In the genomic region with DNA sequence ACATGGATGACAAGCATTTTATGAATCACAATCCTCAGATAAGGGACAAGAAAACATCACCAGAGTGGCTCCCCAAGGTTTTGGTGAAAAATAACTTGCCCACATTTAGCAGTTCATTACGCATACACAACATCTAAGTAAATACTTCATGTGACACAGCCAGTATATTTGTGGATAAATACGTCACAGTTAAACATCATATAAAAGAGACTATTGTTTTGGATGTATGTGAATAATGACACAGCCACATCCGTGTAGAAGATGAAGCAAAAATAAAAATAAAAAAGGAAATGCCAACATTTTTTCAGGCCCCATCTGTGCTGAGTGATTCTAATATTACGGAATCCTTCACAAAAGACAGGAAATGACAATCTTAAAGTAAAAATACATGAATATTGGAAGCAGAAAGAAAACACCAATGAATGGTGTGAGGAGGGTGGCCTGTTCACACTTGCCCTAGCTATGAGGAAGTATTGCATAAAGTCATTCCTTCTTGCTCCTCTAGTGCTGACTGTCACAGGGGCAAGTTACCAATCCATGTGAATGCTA, we compare ENCODE assay signal across 13 cellular contexts.
A peak's percentile ranks its signal among the peaks of the same experiment; 100 is the strongest.
DNase-seq lines count a peak whose midpoint lies in the region; ATAC-seq and TF ChIP-seq lines count a peak whose summit lies in the region.
"Had no signal": no experiment of that assay in that cellular context is flagged by ENCODE, and none has a peak within 500 bp of the region (broad histone marks: within the 10 kb centered on the region; RNA-seq: fewer than 3 reads in every experiment).

No MANE protein-coding gene starts in this region.

- no peaks in the 10 kb centered on the region for H3K79me2 ChIP-seq in smooth muscle cell (ENCODE audit: low read depth)

- H3K36me3 Mint-ChIP-seq in activated T-cell treated with anti-CD3 and anti-CD28 coated beads, Interleukin-2, amount 50 U/mL, for 72 hours (ENCODE audit: insufficient read depth in 2 of 2): peaks cover 3% of the 10 kb centered on the region in 2 donors
- H3K36me3 Mint-ChIP-seq in activated CD4-positive, alpha-beta memory T cell treated with anti-CD3 and anti-CD28 coated beads for 36 hours: no peaks in the 10 kb centered on the region

- no peak for TF ChIP-seq CTCF in smooth muscle cell (IDR thresholded peaks at IDR 0.05; ENCODE audit: borderline replicate concordance, insufficient read depth, poor library complexity, severe bottlenecking)
- no peak for TF ChIP-seq CTCF in body of pancreas (IDR thresholded peaks at IDR 0.05)

- peaks cover 3% of the 10 kb centered on the region for H3K4me1 ChIP-seq in smooth muscle cell (ENCODE audit: low read depth)
- H3K4me1 ChIP-seq in body of pancreas: peaks cover 14% of the 10 kb centered on the region

- H3K27ac ChIP-seq in smooth muscle cell (ENCODE audit: low read depth) (peak overlapping the region; percentile 78), body of pancreas (no peak overlapping the region)

- no peaks in the 10 kb centered on the region for H4K20me1 ChIP-seq in smooth muscle cell (ENCODE audit: low read depth)

- no peak overlapping the region for H3K4me3 Mint-ChIP-seq in activated T-cell treated with anti-CD3 and anti-CD28 coated beads, Interleukin-2, amount 50 U/mL, for 72 hours
- no peak overlapping the region for H3K4me3 Mint-ChIP-seq in activated CD4-positive, alpha-beta memory T cell treated with anti-CD3 and anti-CD28 coated beads for 36 hours
- H3K4me3 Mint-ChIP-seq: T-helper 17 cell had no signal

- H2AFZ ChIP-seq in smooth muscle cell (ENCODE audit: low read depth): no peak overlapping the region

- peak; percentile 9 for DNase-seq in GM04503 (ENCODE audit: low read depth)
- DNase-seq in SK-MEL-5 (ENCODE audit: low read depth, low spot score): peak; percentile 96
- DNase-seq in fibroblast of gingiva (ENCODE audit: low read depth): peak; percentile 4
- DNase-seq in smooth muscle cell (lab: John Stamatoyannopoulos, UW; ENCODE audit: unreplicated experiment): no peak
- DNase-seq in NOMO-1 treated with dmso at 0.1 percent for 144 hours (lab: John Stamatoyannopoulos, UW; ENCODE audit: unreplicated experiment): no peak
- no peak for DNase-seq in activated T-cell treated with anti-CD3 and anti-CD28 coated beads, Interleukin-2, amount 50 U/mL, for 72 hours
- DNase-seq in body of pancreas: no peak
- DNase-seq in activated CD4-positive, alpha-beta memory T cell treated with anti-CD3 and anti-CD28 coated beads for 36 hours: no peak
- DNase-seq: KG1, left ventricle myocardium superior, NCI-H524 treated with DMSO at 0.1 percent for 48 hours, right cardiac atrium, T-helper 17 cell had no signal

- POLR2A ChIA-PET in activated CD4-positive, alpha-beta memory T cell treated with anti-CD3 and anti-CD28 coated beads for 36 hours (lab: Charles Lee): no interaction called here

- H3K27me3 ChIP-seq in smooth muscle cell (ENCODE audit: low read depth) (no peaks in the 10 kb centered on the region), body of pancreas (no peaks in the 10 kb centered on the region)

- H3K9me3 ChIP-seq in smooth muscle cell (replicated peaks; ENCODE audit: low read depth): no peaks in the 10 kb centered on the region
- no peaks in the 10 kb centered on the region for H3K9me3 ChIP-seq in body of pancreas

- H3K27ac Mint-ChIP-seq in activated T-cell treated with anti-CD3 and anti-CD28 coated beads, Interleukin-2, amount 50 U/mL, for 72 hours: no peak overlapping the region
- no peak overlapping the region for H3K27ac Mint-ChIP-seq in activated CD4-positive, alpha-beta memory T cell treated with anti-CD3 and anti-CD28 coated beads for 36 hours
- H3K27ac Mint-ChIP-seq: T-helper 17 cell had no signal

- WGBS in smooth muscle cell (ENCODE audit: low lambda C conversion rate): 67% methylated on average over 4 of the region's 4 CpGs
- WGBS in body of pancreas, 2 donors: 74 to 83% methylated on average over 4 of the region's 4 CpGs

- no peaks in the 10 kb centered on the region for H3K4me1 Mint-ChIP-seq in activated T-cell treated with anti-CD3 and anti-CD28 coated beads, Interleukin-2, amount 50 U/mL, for 72 hours (ENCODE audit: low read depth)
- no peaks in the 10 kb centered on the region for H3K4me1 Mint-ChIP-seq in activated CD4-positive, alpha-beta memory T cell treated with anti-CD3 and anti-CD28 coated beads for 36 hours (ENCODE audit: low read depth)

- CTCF ChIA-PET in activated CD4-positive, alpha-beta memory T cell treated with anti-CD3 and anti-CD28 coated beads for 36 hours (lab: Charles Lee): no interaction called here

- ATAC-seq in activated T-cell treated with anti-CD3 and anti-CD28 coated beads, Interleukin-2, amount 50 U/mL, for 72 hours (replicated peaks in 1 of 2): no peak
- no peak for ATAC-seq in body of pancreas
- ATAC-seq: left ventricle myocardium superior, T-helper 17 cell had no signal

- H3K9ac ChIP-seq in smooth muscle cell (ENCODE audit: low read depth): peak overlapping the region; percentile 27

- no peaks in the 10 kb centered on the region for H3K27me3 Mint-ChIP-seq in activated T-cell treated with anti-CD3 and anti-CD28 coated beads, Interleukin-2, amount 50 U/mL, for 72 hours (ENCODE audit: low read depth)
- H3K27me3 Mint-ChIP-seq in activated CD4-positive, alpha-beta memory T cell treated with anti-CD3 and anti-CD28 coated beads for 36 hours: no peaks in the 10 kb centered on the region
- H3K27me3 Mint-ChIP-seq: T-helper 17 cell had no signal

- TF ChIP-seq POLR2A in body of pancreas (IDR thresholded peaks at IDR 0.05): no peak

- H3K36me3 ChIP-seq in smooth muscle cell (ENCODE audit: low read depth) (no peaks in the 10 kb centered on the region), body of pancreas (replicated peaks in 1 of 2; ENCODE audit: insufficient read depth in 1 of 2, low read depth in 2 of 2) (no peaks in the 10 kb centered on the region)

- in situ Hi-C loops in SK-MEL-5 (cut with HindIII; ENCODE audit: low pct_unique_long_range_greater_than_20kb, low sequenced_read_pairs): no loop called here

- intact Hi-C loops in body of pancreas (cut with DNase I): no loop called here
- intact Hi-C loops in activated CD4-positive, alpha-beta memory T cell treated with anti-CD3 and anti-CD28 coated beads for 36 hours (cut with micrococcal nuclease): no loop called here

- H3K4me3 ChIP-seq in smooth muscle cell: no peak overlapping the region
- H3K4me3 ChIP-seq in body of pancreas: no peak overlapping the region

- H3K9me3 Mint-ChIP-seq in activated T-cell treated with anti-CD3 and anti-CD28 coated beads, Interleukin-2, amount 50 U/mL, for 72 hours: no peaks in the 10 kb centered on the region
- no peaks in the 10 kb centered on the region for H3K9me3 Mint-ChIP-seq in activated CD4-positive, alpha-beta memory T cell treated with anti-CD3 and anti-CD28 coated beads for 36 hours

- peak overlapping the region; percentile 51 for H3K4me2 ChIP-seq in smooth muscle cell

- no peaks in the 10 kb centered on the region for H3F3A ChIP-seq in smooth muscle cell (ENCODE audit: low read depth)

Comparison
In these comparisons a context has a peak if more than half of its experiments do, and no peak if none do; other contexts are left out.
1. DNase-seq: peak in GM04503 (single experiment), SK-MEL-5 (single experiment) and fibroblast of gingiva (single experiment); none in smooth muscle cell (single experiment), NOMO-1 treated with dmso at 0.1 percent for 144 hours (single experiment), activated T-cell treated with anti-CD3 and anti-CD28 coated beads, Interleukin-2, amount 50 U/mL, for 72 hours (0 of 2), body of pancreas (0 of 4) and activated CD4-positive, alpha-beta memory T cell treated with anti-CD3 and anti-CD28 coated beads for 36 hours (single experiment).